Comparison of ENCODE assay signal across 8 cellular contexts in genomic region chr4:8198206-8198905, GRCh38. TPM values are rescaled to one million over a fixed set of nuclear protein-coding genes. Genes with fewer than 3 reads are reported as not detected.
DNase-seq lines count a peak whose midpoint lies in the region; ATAC-seq and TF ChIP-seq lines count a peak whose summit lies in the region.

No MANE protein-coding gene starts in this region.

- peaks cover 33% of the 10 kb centered on the region for H3K36me3 ChIP-seq in RWPE2 (ENCODE audit: low read depth)
- no peaks in the 10 kb centered on the region for H3K36me3 ChIP-seq in right atrium auricular region
- H3K36me3 ChIP-seq in stomach = peaks cover 0 to under 1% (median 0%) of the 10 kb centered on the region in 4 donors

- no peak for ATAC-seq in RWPE2 (ENCODE audit: low read depth)
- no peak for ATAC-seq in GM21717 (IDR thresholded peaks at IDR 0.05; ENCODE audit: unreplicated experiment)
- no peak for ATAC-seq in HG03025 (IDR thresholded peaks at IDR 0.05; ENCODE audit: low FRiP score, unreplicated experiment)

- DNase-seq in T-helper 1 cell (no peak), RWPE2 (ENCODE audit: low spot score) (no peak), right atrium auricular region (ENCODE audit: low spot score) (no peak), stomach (peak; percentile 62), NCI-H524 (lab: John Stamatoyannopoulos, UW) (no peak)

- H3K27me3 Mint-ChIP-seq in T-helper 1 cell treated with Interleukin-12 subunit alpha and Interleukin-12 subunit beta and Interleukin-4 antibody, amounts not matched to agents 30 μg/mL and 1 μg/mL, for 36 hours (ENCODE audit: low read depth) = no peaks in the 10 kb centered on the region

- intact Hi-C loops in stomach (cut with DNase I; ENCODE audit: low total_unique reads) = no loop called here

- no peaks in the 10 kb centered on the region for H3K9me3 Mint-ChIP-seq in T-helper 1 cell treated with Interleukin-12 subunit alpha and Interleukin-12 subunit beta and Interleukin-4 antibody, amounts not matched to agents 30 μg/mL and 1 μg/mL, for 36 hours

- TF ChIP-seq POLR2A in stomach (IDR thresholded peaks at IDR 0.05) = no peak

- WGBS in stomach, 5 donors = 32 to 37% (median 35%) methylated on average over 17 of the region's 17 CpGs

- H3K27me3 ChIP-seq in RWPE2 (ENCODE audit: insufficient read depth, poor library complexity, severe bottlenecking) (no peaks in the 10 kb centered on the region), right atrium auricular region (no peaks in the 10 kb centered on the region), stomach (no peaks in the 10 kb centered on the region)

- peaks cover 6% of the 10 kb centered on the region for H3K36me3 Mint-ChIP-seq in T-helper 1 cell treated with Interleukin-12 subunit alpha and Interleukin-12 subunit beta and Interleukin-4 antibody, amounts not matched to agents 30 μg/mL and 1 μg/mL, for 36 hours (ENCODE audit: low read depth)

- peak overlapping the region; percentile 77 for H3K27ac Mint-ChIP-seq in T-helper 1 cell treated with Interleukin-12 subunit alpha and Interleukin-12 subunit beta and Interleukin-4 antibody, amounts not matched to agents 30 μg/mL and 1 μg/mL, for 36 hours

- H3K4me3 ChIP-seq in RWPE2 (ENCODE audit: severe bottlenecking) = peak overlapping the region; percentile 79
- H3K4me3 ChIP-seq in right atrium auricular region = no peak overlapping the region
- H3K4me3 ChIP-seq in stomach = peak overlapping the region in 2 of 4 donors; percentile 51 to 52

- H3K9me3 ChIP-seq in RWPE2 (ENCODE audit: severe bottlenecking) = no peaks in the 10 kb centered on the region
- no peaks in the 10 kb centered on the region for H3K9me3 ChIP-seq in right atrium auricular region
- no peaks in the 10 kb centered on the region for H3K9me3 ChIP-seq in stomach

- H3K27ac ChIP-seq in RWPE2 (ENCODE audit: poor library complexity, severe bottlenecking) (peak overlapping the region; percentile 88), right atrium auricular region (peak overlapping the region; percentile 70 to 82), stomach (peak overlapping the region; percentile 82 to 91 (median 88))

- TF ChIP-seq EP300 in stomach (IDR thresholded peaks at IDR 0.05) = no peak

- TF ChIP-seq CTCF in RWPE2 (IDR thresholded peaks at IDR 0.05; ENCODE audit: poor library complexity, severe bottlenecking) (no peak), right atrium auricular region (IDR thresholded peaks at IDR 0.05) (no peak), stomach (IDR thresholded peaks at IDR 0.05) (no peak)

- peak overlapping the region; percentile 96 for H3K4me3 Mint-ChIP-seq in T-helper 1 cell treated with Interleukin-12 subunit alpha and Interleukin-12 subunit beta and Interleukin-4 antibody, amounts not matched to agents 30 μg/mL and 1 μg/mL, for 36 hours

- H3K4me1 Mint-ChIP-seq in T-helper 1 cell treated with Interleukin-12 subunit alpha and Interleukin-12 subunit beta and Interleukin-4 antibody, amounts not matched to agents 30 μg/mL and 1 μg/mL, for 36 hours (ENCODE audit: low read depth) = peaks cover 33% of the 10 kb centered on the region

- H3K4me1 ChIP-seq in RWPE2 (ENCODE audit: insufficient read depth, poor library complexity, severe bottlenecking) (peaks cover 22% of the 10 kb centered on the region), right atrium auricular region (peaks cover 0 to 53% of the 10 kb centered on the region in 2 donors), stomach (peaks cover 27 to 74% (median 52%) of the 10 kb centered on the region in 4 donors)

RNA-seq across cellular contexts. Expression of gene SH3TC1, which starts 0.7 kb away (rescaled TPM):
- total RNA-seq in right atrium auricular region (10 to 100 TPM in 1 of 2 donors, 1 to 10 TPM in 1; 8.9 to 13.9 TPM), stomach (10 to 100 TPM; 22.8 to 96.2 (median 52.5) TPM)
- 10 to 100 TPM; 12.0 to 18.2 (median 13.9) TPM for polyA plus RNA-seq in stomach

RNA-seq across cellular contexts. Expression of gene ABLIM2, which starts 39.7 kb away (rescaled TPM):
- 10 to 100 TPM in 1 of 2 donors, 1 to 10 TPM in 1; 5.7 to 11.2 TPM for total RNA-seq in right atrium auricular region
- 10 to 100 TPM in 2 of 5 donors, 1 to 10 TPM in 3; 3.1 to 28.0 (median 9.4) TPM for total RNA-seq in stomach
- polyA plus RNA-seq in stomach = 1 to 10 TPM; 2.3 to 5.8 (median 2.4) TPM
